8 cellular contexts compared by ENCODE assay signal in the genomic region with DNA sequence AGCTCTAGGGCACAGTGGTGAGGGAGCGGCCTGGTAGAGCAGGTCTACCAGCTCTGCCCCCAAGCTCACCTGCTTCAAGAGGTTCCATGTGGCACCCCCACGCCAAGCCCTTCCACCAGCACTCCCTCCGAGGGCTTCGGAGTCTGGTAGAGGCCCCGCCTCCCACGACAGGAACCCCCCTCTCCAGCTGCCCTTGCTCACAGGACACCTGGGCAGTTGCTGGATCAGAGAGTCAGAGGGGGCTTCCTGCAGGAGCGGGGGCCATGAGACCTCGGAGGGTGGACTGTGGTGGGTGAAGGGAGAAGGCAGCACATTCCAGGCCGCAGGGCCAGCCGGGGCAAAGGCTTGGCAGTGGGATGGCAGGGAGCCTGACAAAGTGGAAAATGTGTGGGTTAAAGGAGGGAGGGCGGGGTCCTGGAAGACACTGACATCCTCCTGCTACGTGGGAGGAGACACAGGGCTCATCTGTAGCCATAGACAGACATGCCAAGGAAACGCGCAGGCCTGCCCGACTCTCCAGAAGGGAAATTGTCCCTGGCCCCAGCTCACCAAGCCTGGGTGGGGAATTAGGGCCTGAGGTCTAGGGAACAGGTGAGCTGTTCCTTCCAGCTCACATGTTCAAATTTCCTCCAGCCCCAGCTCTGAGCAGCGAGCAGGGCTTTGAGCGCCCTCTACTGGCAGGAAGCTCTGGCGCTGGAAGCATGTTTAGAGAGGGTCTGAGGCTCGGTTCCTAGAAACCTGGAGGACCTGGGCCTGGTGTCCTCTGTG.
DNase-seq lines count a peak whose midpoint lies in the region; ATAC-seq, FAIRE-seq and TF ChIP-seq lines count a peak whose summit lies in the region.

No MANE protein-coding gene starts in this region.

- TF ChIP-seq POLR2A in GM12892 (IDR thresholded peaks at IDR 0.05; ENCODE audit: low read depth, low read length), result no peak

- FAIRE-seq in GM12892 (lab: Jason Lieb, UNC), result peak; percentile 84

- DNase-seq in 8988T, result peak; percentile 93
- DNase-seq in GM12892 (ENCODE audit: insufficient read length), result peak; percentile 84
- DNase-seq in NCI-H2196 treated with DMSO at 0.1 percent for 48 hours (lab: John Stamatoyannopoulos, UW; ENCODE audit: unreplicated experiment), result peak; percentile 72
- DNase-seq in activated CD4-positive, CD25-positive, alpha-beta regulatory T cell treated with anti-CD3 and anti-CD28 coated beads, Interleukin-2, amount 50 U/mL, for 16 hours (ENCODE audit: low read depth, low spot score), result peak; percentile 64
- peak; percentile 87 for DNase-seq in cerebellar cortex (ENCODE audit: low spot score)
- DNase-seq in left kidney (ENCODE audit: low read depth, low spot score), result peak; percentile 88
- peak; percentile 72 to 86 for DNase-seq in stimulated activated CD4-positive, alpha-beta T cell treated with anti-CD3 and anti-CD28 coated beads, Interleukin-4, amount 100 ng/mL, for 48 hours (ENCODE audit: low read depth in 2 of 2)

- no peak for ATAC-seq in HG03521 (IDR thresholded peaks at IDR 0.05; ENCODE audit: unreplicated experiment)
